Comparison of ENCODE assay signal across 1 cellular context in genomic region chr12:109544955-109545531, GRCh38.
TF ChIP-seq lines count a peak whose summit lies in the region.

No MANE protein-coding gene starts in this region.

TF ChIP-seq in WTC11, 78 proteins besides CTCF, POLR2A, EP300 and RAD21 (continued from another document):
- no peak for TF ChIP-seq GABPB1 (CRISPR knock-in tag; IDR thresholded peaks at IDR 0.05)
- TF ChIP-seq, protein P1, sequence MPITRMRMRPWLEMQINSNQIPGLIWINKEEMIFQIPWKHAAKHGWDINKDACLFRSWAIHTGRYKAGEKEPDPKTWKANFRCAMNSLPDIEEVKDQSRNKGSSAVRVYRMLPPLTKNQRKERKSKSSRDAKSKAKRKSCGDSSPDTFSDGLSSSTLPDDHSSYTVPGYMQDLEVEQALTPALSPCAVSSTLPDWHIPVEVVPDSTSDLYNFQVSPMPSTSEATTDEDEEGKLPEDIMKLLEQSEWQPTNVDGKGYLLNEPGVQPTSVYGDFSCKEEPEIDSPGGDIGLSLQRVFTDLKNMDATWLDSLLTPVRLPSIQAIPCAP (CRISPR knock-in tag; IDR thresholded peaks at IDR 0.05): no peak
- no peak for TF ChIP-seq GTF2I (CRISPR knock-in tag; conservative IDR thresholded peaks at IDR 0.05)
